ENCODE assay signal across 18 cellular contexts in the genomic region with DNA sequence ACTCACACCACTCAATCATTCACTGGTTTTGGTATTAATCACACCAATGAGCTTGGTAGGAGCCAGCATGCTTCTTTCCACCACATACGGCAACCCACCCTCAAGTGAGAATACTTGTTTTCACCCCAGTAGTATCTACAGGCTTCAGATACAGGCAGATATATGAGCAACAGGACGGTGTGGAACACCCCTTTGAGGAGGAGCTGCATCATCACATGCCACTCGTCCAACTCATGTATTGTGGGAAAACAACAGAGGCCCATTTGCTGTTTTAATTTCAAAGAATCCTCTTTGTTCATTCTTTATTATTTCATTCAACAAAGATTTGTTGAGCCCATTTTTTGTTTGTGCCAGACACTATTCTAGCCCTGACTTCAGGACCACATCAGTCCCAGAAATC. TPM values are rescaled to one million over a fixed set of nuclear protein-coding genes. Genes with fewer than 3 reads are reported as not detected.
DNase-seq lines count a peak whose midpoint lies in the region; ATAC-seq and TF ChIP-seq lines count a peak whose summit lies in the region.
"Had no signal": no experiment of that assay in that cellular context is flagged by ENCODE, and none has a peak within 500 bp of the region (broad histone marks: within the 10 kb centered on the region; RNA-seq: fewer than 3 reads in every experiment).

No MANE protein-coding gene starts in this region.

- no peak overlapping the region for H3K4ac ChIP-seq in mesendoderm (ENCODE audit: low read depth, low read length)

- H2BK15ac ChIP-seq in mesendoderm (replicated peaks; ENCODE audit: low read depth), result no peak overlapping the region

- H3K4me3 ChIP-seq in mesendoderm (ENCODE audit: low read length), result no peak overlapping the region
- H3K4me3 ChIP-seq: GM23338 had no signal

- intact Hi-C loops in left ventricle myocardium superior (cut with micrococcal nuclease), result no loop called here

- no peak overlapping the region for H4K5ac ChIP-seq in mesendoderm (ENCODE audit: low read length)

- H3K9ac ChIP-seq in mesendoderm (ENCODE audit: low read length), result no peak overlapping the region

- no CpG with 5 or more reads among the region's 3 CpGs for WGBS in mesendoderm (ENCODE audit: extremely low coverage, insufficient coverage, low lambda C conversion rate)

- no peak overlapping the region for H3K4me2 ChIP-seq in mesendoderm (ENCODE audit: low read length)
- H3K4me2 ChIP-seq: GM23338 had no signal

- no peak overlapping the region for H3K23ac ChIP-seq in mesendoderm (ENCODE audit: low read length)

- no peaks in the 10 kb centered on the region for H3K36me3 ChIP-seq in mesendoderm (ENCODE audit: control insufficient read depth, insufficient read depth, low read length)
- H3K36me3 ChIP-seq: BE2C had no signal

- no peak overlapping the region for H2BK120ac ChIP-seq in mesendoderm (ENCODE audit: low read depth, low read length)

- peak; percentile 27 for ATAC-seq in foreskin keratinocyte
- no peak for ATAC-seq in left ventricle myocardium superior
- ATAC-seq in GM21528 (IDR thresholded peaks at IDR 0.05; ENCODE audit: low FRiP score, unreplicated experiment), result no peak

- no peaks in the 10 kb centered on the region for H3K79me2 ChIP-seq in mesendoderm (ENCODE audit: control insufficient read depth, insufficient read depth, low read length)

- H2AK5ac ChIP-seq in mesendoderm (ENCODE audit: low read length), result no peak overlapping the region

- no peak for TF ChIP-seq CTCF in foreskin keratinocyte (conservative IDR thresholded peaks at IDR 0.05)

- no peaks in the 10 kb centered on the region for H3K79me1 ChIP-seq in mesendoderm (ENCODE audit: low read length)

- peak overlapping the region; percentile 82 for H3K27ac ChIP-seq in angular gyrus (ENCODE audit: low read depth, low read length)
- no peak overlapping the region for H3K27ac ChIP-seq in foreskin keratinocyte
- H3K27ac ChIP-seq in mesendoderm (ENCODE audit: low read depth, low read length), result no peak overlapping the region
- H3K27ac ChIP-seq: HL-60 had no signal

- H4K8ac ChIP-seq in mesendoderm (ENCODE audit: low read depth, low read length), result no peak overlapping the region

- H3K4me1 ChIP-seq in foreskin keratinocyte (no peaks in the 10 kb centered on the region), mesendoderm (ENCODE audit: control insufficient read depth, low read depth, low read length) (no peaks in the 10 kb centered on the region)
- H3K4me1 ChIP-seq: BE2C had no signal

- H3K27me3 ChIP-seq in foreskin keratinocyte, result no peaks in the 10 kb centered on the region
- H3K27me3 ChIP-seq in mesendoderm (ENCODE audit: insufficient read depth, low read length, poor library complexity), result no peaks in the 10 kb centered on the region
- H3K27me3 ChIP-seq: BE2C had no signal

- no peak overlapping the region for H3K56ac ChIP-seq in mesendoderm (ENCODE audit: low read length)

- H2BK5ac ChIP-seq in mesendoderm (ENCODE audit: low read length), result no peak overlapping the region

- no peak for DNase-seq in foreskin keratinocyte
- DNase-seq in pons (ENCODE audit: low spot score), result peak; percentile 64
- peak; percentile 78 for DNase-seq in superior temporal gyrus (ENCODE audit: extremely low spot score)
- no peak for DNase-seq in mesendoderm
- no peak for DNase-seq in left ventricle myocardium superior
- DNase-seq: BE2C; C1 segment of cervical spinal cord; CD4-positive, CD25-positive, alpha-beta regulatory T cell; CD8-positive, alpha-beta memory T cell; COR-L47; DMS 273 treated with DMSO at 0.1 percent for 48 hours; HCEC 1CT; IMR-90 had no signal

- H3K18ac ChIP-seq in mesendoderm (ENCODE audit: low read length), result no peak overlapping the region

RNA-seq across cellular contexts. Expression of gene RORB, which starts 46.0 kb away (rescaled TPM):
- total RNA-seq in foreskin keratinocyte, result not detected in 2 replicates
- not detected in 2 replicates for polyA plus RNA-seq in foreskin keratinocyte
- polyA plus RNA-seq in mesendoderm (2013, experiment 1 of 2), result 1.1 TPM
- 1.1 TPM for polyA plus RNA-seq in mesendoderm (2013, experiment 2 of 2)
- total RNA-seq in left ventricle myocardium superior, result 7.0 TPM
- total RNA-seq: A172; CD4-positive, CD25-positive, alpha-beta regulatory T cell; CD8-positive, alpha-beta memory T cell; IMR-90 had no signal
- polyA plus RNA-seq: CD4-positive, CD25-positive, alpha-beta regulatory T cell; IMR-90 had no signal

Comparison
In these comparisons a context has a peak if more than half of its experiments do, and no peak if none do; other contexts are left out.
1. DNase-seq: peak in pons (single experiment) and superior temporal gyrus (single experiment); none in foreskin keratinocyte (0 of 2), mesendoderm (single experiment) and left ventricle myocardium superior (single experiment).